ENCODE assay signal across 2 cellular contexts in the genomic region with DNA sequence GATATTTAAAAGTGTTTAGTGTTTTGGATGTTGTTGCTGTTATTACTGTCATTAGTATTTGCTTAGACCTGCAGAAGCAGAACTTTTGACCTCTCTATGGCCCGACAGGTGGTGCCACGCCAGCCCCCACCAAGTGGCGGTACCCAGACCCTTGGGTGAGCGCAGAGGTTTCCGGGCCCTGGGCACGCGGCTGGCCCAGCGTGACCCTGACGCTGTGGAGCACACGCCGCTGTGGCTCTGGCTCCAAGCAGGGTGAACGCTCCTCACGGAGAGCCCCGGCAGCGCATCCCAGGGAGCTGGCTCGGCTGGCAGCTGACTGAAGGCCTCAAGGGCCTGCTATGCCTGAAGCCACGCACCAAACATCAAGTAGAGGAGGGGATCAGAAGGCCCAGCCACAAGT.
TF ChIP-seq lines count a peak whose summit lies in the region.

No MANE protein-coding gene starts in this region.

TF ChIP-seq in HEK293, 187 proteins besides CTCF, POLR2A, EP300 and RAD21:
- no peak for TF ChIP-seq ZBTB8A (tag by site-specific recombination; IDR thresholded peaks at IDR 0.05)
- TF ChIP-seq SCRT2 (tag by site-specific recombination; IDR thresholded peaks at IDR 0.05), result 0 out of 2 replicates have a peak, but pooled peaks have one; percentile 16
TF ChIP-seq in HEK293: peak in this region for 1.

TF ChIP-seq in K562, 482 proteins besides CTCF, POLR2A, EP300 and RAD21:
- TF ChIP-seq POLR2AphosphoS5 (IDR thresholded peaks at IDR 0.05; ENCODE audit: control insufficient read depth, insufficient read depth, low read depth, low read length) (peak; percentile 29; the same call in 1 of the 2 replicates), POLR2G (IDR thresholded peaks at IDR 0.05; ENCODE audit: low read depth, low read length) (peak; percentile 79), RBM22 (IDR thresholded peaks at IDR 0.05; ENCODE audit: low read depth, low read length, poor library complexity, severe bottlenecking) (peak; percentile 91), POLR2B (IDR thresholded peaks at IDR 0.05; ENCODE audit: low read depth, partially characterized antibody) (peak; percentile 36), RBFOX2 (IDR thresholded peaks at IDR 0.05; ENCODE audit: low read depth, low read length) (peak; percentile 71)
- TF ChIP-seq, protein P1, sequence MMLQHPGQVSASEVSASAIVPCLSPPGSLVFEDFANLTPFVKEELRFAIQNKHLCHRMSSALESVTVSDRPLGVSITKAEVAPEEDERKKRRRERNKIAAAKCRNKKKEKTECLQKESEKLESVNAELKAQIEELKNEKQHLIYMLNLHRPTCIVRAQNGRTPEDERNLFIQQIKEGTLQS (IDR thresholded peaks at IDR 0.05), result no peak
- TF ChIP-seq, protein P1 (CRISPR knock-in tag; conservative IDR thresholded peaks at IDR 0.05), result no peak
- TF ChIP-seq, protein P2, sequence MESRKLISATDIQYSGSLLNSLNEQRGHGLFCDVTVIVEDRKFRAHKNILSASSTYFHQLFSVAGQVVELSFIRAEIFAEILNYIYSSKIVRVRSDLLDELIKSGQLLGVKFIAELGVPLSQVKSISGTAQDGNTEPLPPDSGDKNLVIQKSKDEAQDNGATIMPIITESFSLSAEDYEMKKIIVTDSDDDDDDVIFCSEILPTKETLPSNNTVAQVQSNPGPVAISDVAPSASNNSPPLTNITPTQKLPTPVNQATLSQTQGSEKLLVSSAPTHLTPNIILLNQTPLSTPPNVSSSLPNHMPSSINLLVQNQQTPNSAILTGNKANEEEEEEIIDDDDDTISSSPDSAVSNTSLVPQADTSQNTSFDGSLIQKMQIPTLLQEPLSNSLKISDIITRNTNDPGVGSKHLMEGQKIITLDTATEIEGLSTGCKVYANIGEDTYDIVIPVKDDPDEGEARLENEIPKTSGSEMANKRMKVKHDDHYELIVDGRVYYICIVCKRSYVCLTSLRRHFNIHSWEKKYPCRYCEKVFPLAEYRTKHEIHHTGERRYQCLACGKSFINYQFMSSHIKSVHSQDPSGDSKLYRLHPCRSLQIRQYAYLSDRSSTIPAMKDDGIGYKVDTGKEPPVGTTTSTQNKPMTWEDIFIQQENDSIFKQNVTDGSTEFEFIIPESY (CRISPR knock-in tag; IDR thresholded peaks at IDR 0.05), result peak; percentile 94
- TF ChIP-seq, protein P3, sequence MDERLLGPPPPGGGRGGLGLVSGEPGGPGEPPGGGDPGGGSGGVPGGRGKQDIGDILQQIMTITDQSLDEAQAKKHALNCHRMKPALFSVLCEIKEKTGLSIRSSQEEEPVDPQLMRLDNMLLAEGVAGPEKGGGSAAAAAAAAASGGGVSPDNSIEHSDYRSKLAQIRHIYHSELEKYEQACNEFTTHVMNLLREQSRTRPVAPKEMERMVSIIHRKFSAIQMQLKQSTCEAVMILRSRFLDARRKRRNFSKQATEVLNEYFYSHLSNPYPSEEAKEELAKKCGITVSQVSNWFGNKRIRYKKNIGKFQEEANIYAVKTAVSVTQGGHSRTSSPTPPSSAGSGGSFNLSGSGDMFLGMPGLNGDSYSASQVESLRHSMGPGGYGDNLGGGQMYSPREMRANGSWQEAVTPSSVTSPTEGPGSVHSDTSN (CRISPR knock-in tag; IDR thresholded peaks at IDR 0.05; ENCODE audit: low read depth), result no peak
- TF ChIP-seq, protein P3 (tag; conservative IDR thresholded peaks at IDR 0.05; ENCODE audit: low read depth), result no peak
